ENCODE assay signal across 11 cellular contexts in genomic region chr11:44065161-44065571, GRCh38. TPM values are rescaled to one million over a fixed set of nuclear protein-coding genes. Genes with fewer than 3 reads are reported as not detected.
DNase-seq lines count a peak whose midpoint lies in the region; TF ChIP-seq lines count a peak whose summit lies in the region.
"Had no signal": no experiment of that assay in that cellular context is flagged by ENCODE, and none has a peak within 500 bp of the region (broad histone marks: within the 10 kb centered on the region; RNA-seq: fewer than 3 reads in every experiment).

No MANE protein-coding gene starts in this region.

- DNase-seq in activated T-cell treated with anti-CD3 and anti-CD28 coated beads, Interleukin-2, amount 50 U/mL, for 24 hours = no peak
- DNase-seq in activated T-cell treated with anti-CD3 and anti-CD28 coated beads, Interleukin-2, amount 50 U/mL, for 1 hour = no peak
- DNase-seq in activated CD4-positive, alpha-beta memory T cell treated with anti-CD3 and anti-CD28 coated beads, Interleukin-2, amount 10 ng/mL, durations not matched to agents 7 days and 5 days = no peak
- DNase-seq in islet precursor cell (peak; percentile 50), stomach (no peak), NCI-H2171 (lab: John Stamatoyannopoulos, UW) (no peak), dorsolateral prefrontal cortex (no peak)
- DNase-seq in stimulated activated naive CD4-positive, alpha-beta T cell treated with Interleukin-2 at 50 U/mL for 16 hours (lab: John Stamatoyannopoulos, UW) = no peak

- peaks cover 24% of the 10 kb centered on the region for H3K4me1 Mint-ChIP-seq in activated T-cell treated with anti-CD3 and anti-CD28 coated beads, Interleukin-2, amount 50 U/mL, for 24 hours (ENCODE audit: low read depth)
- H3K4me1 Mint-ChIP-seq in activated CD4-positive, alpha-beta memory T cell treated with anti-CD3 and anti-CD28 coated beads, Interleukin-2, amount 10 ng/mL, durations not matched to agents 7 days and 5 days = peaks cover 41% of the 10 kb centered on the region

- TF ChIP-seq CTCF in stomach (IDR thresholded peaks at IDR 0.05) (no peak), dorsolateral prefrontal cortex (IDR thresholded peaks at IDR 0.05 in 54 of 56, conservative IDR thresholded peaks at IDR 0.05 in 2 of 56; ENCODE audit: low read depth in 1 of 56, partially characterized antibody in 56 of 56) (no peak)

- H3K27me3 ChIP-seq in stomach (no peaks in the 10 kb centered on the region), dorsolateral prefrontal cortex (no peaks in the 10 kb centered on the region)

- peak overlapping the region; percentile 81 for H3K4me3 Mint-ChIP-seq in activated T-cell treated with anti-CD3 and anti-CD28 coated beads, Interleukin-2, amount 50 U/mL, for 24 hours
- peak overlapping the region; percentile 81 for H3K4me3 Mint-ChIP-seq in activated CD4-positive, alpha-beta memory T cell treated with anti-CD3 and anti-CD28 coated beads, Interleukin-2, amount 10 ng/mL, durations not matched to agents 7 days and 5 days

- H3K9me3 Mint-ChIP-seq in activated T-cell treated with anti-CD3 and anti-CD28 coated beads, Interleukin-2, amount 50 U/mL, for 24 hours = no peaks in the 10 kb centered on the region
- H3K9me3 Mint-ChIP-seq in activated CD4-positive, alpha-beta memory T cell treated with anti-CD3 and anti-CD28 coated beads, Interleukin-2, amount 10 ng/mL, durations not matched to agents 7 days and 5 days = no peaks in the 10 kb centered on the region

- POLR2A ChIA-PET in activated CD4-positive, alpha-beta memory T cell treated with anti-CD3 and anti-CD28 coated beads, Interleukin-2, amount 10 ng/mL, durations not matched to agents 7 days and 5 days (lab: Charles Lee) = no interaction called here

- intact Hi-C loops in stomach (cut with DNase I; ENCODE audit: low total_unique reads) = no loop called here
- intact Hi-C loops in dorsolateral prefrontal cortex (cut with DNase I) = no loop called here

- H3K27ac ChIP-seq in stomach (peak overlapping the region in 4 of 5 donors; percentile 84 to 95 (median 93)), dorsolateral prefrontal cortex (peak overlapping the region in 27 of 59 donors; percentile 66 to 95 (median 88))
- H3K27ac ChIP-seq: HL-60 had no signal

- no peaks in the 10 kb centered on the region for H3K27me3 Mint-ChIP-seq in activated T-cell treated with anti-CD3 and anti-CD28 coated beads, Interleukin-2, amount 50 U/mL, for 24 hours
- H3K27me3 Mint-ChIP-seq in activated CD4-positive, alpha-beta memory T cell treated with anti-CD3 and anti-CD28 coated beads, Interleukin-2, amount 10 ng/mL, durations not matched to agents 7 days and 5 days = no peaks in the 10 kb centered on the region

- CTCF ChIA-PET in activated CD4-positive, alpha-beta memory T cell treated with anti-CD3 and anti-CD28 coated beads, Interleukin-2, amount 10 ng/mL, durations not matched to agents 7 days and 5 days (lab: Charles Lee) = interaction anchor here (0.7 to 9.3 kb wide), 3 partner anchors 15 to 506 kb away, joined by 5 to 67 read pairs (median 5); partner anchors contain the start of gene EXT2

- peaks cover 0 to 4% (median under 1%) of the 10 kb centered on the region in 4 donors for H3K36me3 ChIP-seq in stomach

- peaks cover 3% of the 10 kb centered on the region for H3K36me3 Mint-ChIP-seq in activated T-cell treated with anti-CD3 and anti-CD28 coated beads, Interleukin-2, amount 50 U/mL, for 24 hours (ENCODE audit: low read depth)
- H3K36me3 Mint-ChIP-seq in activated CD4-positive, alpha-beta memory T cell treated with anti-CD3 and anti-CD28 coated beads, Interleukin-2, amount 10 ng/mL, durations not matched to agents 7 days and 5 days (ENCODE audit: low read depth) = peaks cover 17% of the 10 kb centered on the region

- peak overlapping the region; percentile 94 for H3K27ac Mint-ChIP-seq in activated T-cell treated with anti-CD3 and anti-CD28 coated beads, Interleukin-2, amount 50 U/mL, for 24 hours
- peak overlapping the region; percentile 82 for H3K27ac Mint-ChIP-seq in activated CD4-positive, alpha-beta memory T cell treated with anti-CD3 and anti-CD28 coated beads, Interleukin-2, amount 10 ng/mL, durations not matched to agents 7 days and 5 days

- H3K9me3 ChIP-seq in stomach = no peaks in the 10 kb centered on the region

- no peak for TF ChIP-seq POLR2A in stomach (IDR thresholded peaks at IDR 0.05)

- H3K4me3 ChIP-seq in stomach (no peak overlapping the region), dorsolateral prefrontal cortex (peak overlapping the region in 8 of 59 donors; percentile 40 to 88 (median 80))

- peaks cover 5 to 24% (median 7%) of the 10 kb centered on the region in 4 donors for H3K4me1 ChIP-seq in stomach

- no peak for TF ChIP-seq EP300 in stomach (IDR thresholded peaks at IDR 0.05)

- 58 to 89% (median 60%) methylated on average over 3 of the region's 3 CpGs for WGBS in stomach, 5 donors

RNA-seq across cellular contexts. Expression of gene ACCS, which starts 0.9 kb away (rescaled TPM):
- 10 to 100 TPM; 38.8 to 41.1 TPM for total RNA-seq in activated CD4-positive, alpha-beta memory T cell treated with anti-CD3 and anti-CD28 coated beads, Interleukin-2, amount 10 ng/mL, durations not matched to agents 7 days and 5 days
- 10 to 100 TPM; 21.7 to 71.1 (median 34.4) TPM for total RNA-seq in stomach
- 10 to 100 TPM; 14.7 to 17.4 (median 16.3) TPM for polyA plus RNA-seq in stomach
- 10 to 100 TPM in 113 of 120 experiments, 1 to 10 TPM in 7; 5.0 to 38.8 (median 17.8) TPM for total RNA-seq in dorsolateral prefrontal cortex

RNA-seq across cellular contexts. Expression of gene ACCSL, which starts 17.4 kb away (rescaled TPM):
- not detected for total RNA-seq in activated CD4-positive, alpha-beta memory T cell treated with anti-CD3 and anti-CD28 coated beads, Interleukin-2, amount 10 ng/mL, durations not matched to agents 7 days and 5 days
- total RNA-seq in stomach (not detected), dorsolateral prefrontal cortex (under 1 TPM in 13 of 120 experiments, not detected in 107; 0.25 to 0.59 (median 0.35) TPM)
- polyA plus RNA-seq in stomach = not detected
- total RNA-seq: glomerular endothelial cell, pulmonary artery endothelial cell had no signal

RNA-seq across cellular contexts. Expression of gene EXT2, which starts 30.3 kb away (rescaled TPM):
- 10 to 100 TPM; 24.5 to 26.0 TPM for total RNA-seq in activated CD4-positive, alpha-beta memory T cell treated with anti-CD3 and anti-CD28 coated beads, Interleukin-2, amount 10 ng/mL, durations not matched to agents 7 days and 5 days
- total RNA-seq in stomach (10 to 100 TPM; 10.5 to 93.8 (median 49.1) TPM), dorsolateral prefrontal cortex (10 to 100 TPM; 37.7 to 64.1 (median 50.2) TPM)
- 10 to 100 TPM; 11.8 to 16.0 (median 15.2) TPM for polyA plus RNA-seq in stomach
